ENCODE assay signal across 13 cellular contexts in genomic region chr10:74929197-74929596, GRCh38.
DNase-seq lines count a peak whose midpoint lies in the region; ATAC-seq, FAIRE-seq and TF ChIP-seq lines count a peak whose summit lies in the region.
"Had no signal": no experiment of that assay in that cellular context is flagged by ENCODE, and none has a peak within 500 bp of the region (broad histone marks: within the 10 kb centered on the region; RNA-seq: fewer than 3 reads in every experiment).

No MANE protein-coding gene starts in this region.

- DNase-seq in AG04450 (ENCODE audit: low read depth, low spot score): no peak
- DNase-seq in fibroblast of gingiva (ENCODE audit: low read depth): peak; percentile 69
- no peak for DNase-seq in pancreas
- no peak for DNase-seq in glomerular visceral epithelial cell (ENCODE audit: extremely low spot score)
- DNase-seq in NCI-H524 (lab: John Stamatoyannopoulos, UW): no peak
- DNase-seq in DMS153 (lab: John Stamatoyannopoulos, UW): no peak
- DNase-seq: activated naive CD4-positive, alpha-beta T cell treated with anti-CD3 and anti-CD28 coated beads for 36 hours; colonic mucosa; DMS53; foreskin melanocyte; left colon had no signal

- H3K9me3 ChIP-seq in AG04450 (ENCODE audit: control insufficient read depth, insufficient read depth, low read length) (no peaks in the 10 kb centered on the region), pancreas (no peaks in the 10 kb centered on the region)
- H3K9me3 ChIP-seq: colonic mucosa had no signal

- ATAC-seq in SK-N-SH treated with all-trans-retinoic acid at 6 μM for 48 hours (peak; percentile 57), pancreas (peak; percentile 31 to 51 (median 43))
- ATAC-seq in stimulated activated memory B cell treated with anti-CD40 and anti-IgM and Interleukin-4, amounts not matched to agents 10 μg/mL and 1 μg/mL and 100 μg/mL, for 72 hours: no peak
- ATAC-seq: left colon had no signal

- intact Hi-C loops in pancreas (cut with DNase I): no loop called here

- CTCF ChIA-PET in AG04450 (lab: Charles Lee): no interaction called here

- H3K27ac ChIP-seq in AG04450 (ENCODE audit: low read depth, low read length) (peak overlapping the region; percentile 59), pancreas (peak overlapping the region; percentile 7 to 69 (median 26))
- H3K27ac ChIP-seq: colonic mucosa had no signal

- 16 to 17% methylated on average over 5 of the region's 5 CpGs for WGBS in pancreas, 2 donors

- H3K9me3 Mint-ChIP-seq in stimulated activated memory B cell treated with anti-CD40 and anti-IgM and Interleukin-4, amounts not matched to agents 10 μg/mL and 1 μg/mL and 100 μg/mL, for 72 hours: no peaks in the 10 kb centered on the region
- H3K9me3 Mint-ChIP-seq: activated naive CD4-positive, alpha-beta T cell treated with anti-CD3 and anti-CD28 coated beads for 36 hours had no signal

- H3K27ac Mint-ChIP-seq in stimulated activated memory B cell treated with anti-CD40 and anti-IgM and Interleukin-4, amounts not matched to agents 10 μg/mL and 1 μg/mL and 100 μg/mL, for 72 hours: no peak overlapping the region
- H3K27ac Mint-ChIP-seq: activated naive CD4-positive, alpha-beta T cell treated with anti-CD3 and anti-CD28 coated beads for 36 hours had no signal

- peaks cover 57 to 67% (median 66%) of the 10 kb centered on the region in 3 donors for H3K4me1 ChIP-seq in pancreas
- H3K4me1 ChIP-seq: colonic mucosa had no signal

- H3K4me3 ChIP-seq in AG04450 (ENCODE audit: low read depth, low read length) (peak overlapping the region; percentile 11; the same call in 1 of the 2 replicates), pancreas (no peak overlapping the region)
- H3K4me3 ChIP-seq: colonic mucosa had no signal

- H3K4me3 Mint-ChIP-seq in stimulated activated memory B cell treated with anti-CD40 and anti-IgM and Interleukin-4, amounts not matched to agents 10 μg/mL and 1 μg/mL and 100 μg/mL, for 72 hours: no peak overlapping the region
- H3K4me3 Mint-ChIP-seq: activated naive CD4-positive, alpha-beta T cell treated with anti-CD3 and anti-CD28 coated beads for 36 hours had no signal

- H3K36me3 Mint-ChIP-seq in stimulated activated memory B cell treated with anti-CD40 and anti-IgM and Interleukin-4, amounts not matched to agents 10 μg/mL and 1 μg/mL and 100 μg/mL, for 72 hours: peaks cover 15% of the 10 kb centered on the region

- FAIRE-seq in pancreas (lab: Jason Lieb, UNC): peak; percentile 84

- no peaks in the 10 kb centered on the region for H3K36me3 ChIP-seq in pancreas
- H3K36me3 ChIP-seq: colonic mucosa had no signal

- TF ChIP-seq CTCF in AG04450 (IDR thresholded peaks at IDR 0.05; ENCODE audit: low read depth, low read length) (no peak), pancreas (IDR thresholded peaks at IDR 0.05) (no peak)

- POLR2A ChIA-PET in AG04450 (lab: Yijun Ruan, JAX): interaction anchor here (1.2 to 1.5 kb wide), 2 partner anchors 80 to 103 kb away, joined by 3 to 4 read pairs; partner anchors contain the start of gene KAT6B

- H3K27me3 ChIP-seq in AG04450 (ENCODE audit: control insufficient read depth, insufficient read depth, low read length) (no peaks in the 10 kb centered on the region), pancreas (no peaks in the 10 kb centered on the region)
- H3K27me3 ChIP-seq: colonic mucosa had no signal

- peaks cover 16% of the 10 kb centered on the region for H3K4me1 Mint-ChIP-seq in stimulated activated memory B cell treated with anti-CD40 and anti-IgM and Interleukin-4, amounts not matched to agents 10 μg/mL and 1 μg/mL and 100 μg/mL, for 72 hours

- no peaks in the 10 kb centered on the region for H3K27me3 Mint-ChIP-seq in stimulated activated memory B cell treated with anti-CD40 and anti-IgM and Interleukin-4, amounts not matched to agents 10 μg/mL and 1 μg/mL and 100 μg/mL, for 72 hours

TF ChIP-seq in SK-N-SH treated with all-trans-retinoic acid at 6 μM for 48 hours, 23 proteins besides CTCF, POLR2A, EP300 and RAD21 (continues in another document):
- TF ChIP-seq PATZ1 (CRISPR knock-in tag; IDR thresholded peaks at IDR 0.05; ENCODE audit: borderline replicate concordance) (peak; percentile 70; the same call in 1 of the 2 replicates), ZC3H10 (CRISPR knock-in tag; IDR thresholded peaks at IDR 0.05) (peak; percentile 70; the same call in 1 of the 2 replicates), POU6F1 (CRISPR knock-in tag; IDR thresholded peaks at IDR 0.05; ENCODE audit: borderline replicate concordance, low read depth) (no peak), ZNF565 (CRISPR knock-in tag; conservative IDR thresholded peaks at IDR 0.05; ENCODE audit: low read depth) (no peak), ISL1 (CRISPR knock-in tag; IDR thresholded peaks at IDR 0.05) (peak; percentile 63), SNAI2 (CRISPR knock-in tag; IDR thresholded peaks at IDR 0.05) (no peak), PPARA (CRISPR knock-in tag; IDR thresholded peaks at IDR 0.05; ENCODE audit: borderline replicate concordance) (no peak), OSR1 (CRISPR knock-in tag; IDR thresholded peaks at IDR 0.05) (no peak), ZFP30 (CRISPR knock-in tag; IDR thresholded peaks at IDR 0.05) (no peak), ZFP3 (CRISPR knock-in tag; IDR thresholded peaks at IDR 0.05) (no peak), CREB5 (CRISPR knock-in tag; IDR thresholded peaks at IDR 0.05; ENCODE audit: low read depth) (no peak), BACH2 (CRISPR knock-in tag; IDR thresholded peaks at IDR 0.05; ENCODE audit: borderline replicate concordance) (no peak), RARB (CRISPR knock-in tag; IDR thresholded peaks at IDR 0.05) (0 out of 2 replicates have a peak, but pooled peaks have one; percentile 64), GLIS3 (CRISPR knock-in tag; IDR thresholded peaks at IDR 0.05) (no peak), CSDC2 (CRISPR knock-in tag; IDR thresholded peaks at IDR 0.05) (no peak), CSRNP3 (CRISPR knock-in tag; IDR thresholded peaks at IDR 0.05) (no peak), ZNF8 (CRISPR knock-in tag; IDR thresholded peaks at IDR 0.05) (no peak)
